In genomic region chr9:95981741-95982390, GRCh38 we compare ENCODE assay signal across 12 cellular contexts.
DNase-seq lines count a peak whose midpoint lies in the region; ATAC-seq and TF ChIP-seq lines count a peak whose summit lies in the region.
"Had no signal": no experiment of that assay in that cellular context is flagged by ENCODE, and none has a peak within 500 bp of the region (broad histone marks: within the 10 kb centered on the region; RNA-seq: fewer than 3 reads in every experiment).

No MANE protein-coding gene starts in this region.

- no peaks in the 10 kb centered on the region for H3K9me3 ChIP-seq in mucosa of descending colon
- H3K9me3 ChIP-seq in mesenchymal stem cell (ENCODE audit: control insufficient read depth, low read length), result no peaks in the 10 kb centered on the region
- H3K9me3 ChIP-seq: left lung, spleen had no signal

- H3K4ac ChIP-seq in mesenchymal stem cell (ENCODE audit: low read depth in 1 of 2, low read length in 2 of 2), result no peak overlapping the region

- peak; percentile 44 for ATAC-seq in mucosa of descending colon
- ATAC-seq in esophagus mucosa, result no peak
- ATAC-seq: left lung had no signal

- no peak overlapping the region for H2AFZ ChIP-seq in mesenchymal stem cell (ENCODE audit: low read depth, low read length)

- H3K4me3 ChIP-seq in mucosa of descending colon (no peak overlapping the region), mesenchymal stem cell (ENCODE audit: insufficient read depth in 1 of 2, low read depth in 1 of 2, low read length in 2 of 2) (no peak overlapping the region)
- H3K4me3 ChIP-seq: left lung, spleen had no signal

- no peaks in the 10 kb centered on the region for H3K36me3 ChIP-seq in mucosa of descending colon (ENCODE audit: low read depth)
- H3K36me3 ChIP-seq in mesenchymal stem cell (ENCODE audit: control insufficient read depth in 1 of 2, insufficient read depth in 2 of 2, low read depth in 1 of 2, low read length in 2 of 2), result peaks cover 0 to 42% of the 10 kb centered on the region in 2 experiments
- H3K36me3 ChIP-seq: brain microvascular endothelial cell had no signal

- H2BK5ac ChIP-seq in mesenchymal stem cell (ENCODE audit: low read depth, low read length, poor library complexity, severe bottlenecking), result no peak overlapping the region

- peaks cover 1% of the 10 kb centered on the region for H3K79me1 ChIP-seq in mesenchymal stem cell (replicated peaks; ENCODE audit: low read length, poor library complexity, severe bottlenecking)

- H3K4me2 ChIP-seq in mesenchymal stem cell (ENCODE audit: low read length, poor library complexity, severe bottlenecking), result no peak overlapping the region

- H3K14ac ChIP-seq in mesenchymal stem cell (ENCODE audit: low read length in 2 of 2), result no peak overlapping the region

- H3K27me3 ChIP-seq in mesenchymal stem cell (ENCODE audit: control insufficient read depth in 1 of 2, insufficient read depth in 1 of 2, low read length in 2 of 2), result no peaks in the 10 kb centered on the region
- H3K27me3 ChIP-seq: brain microvascular endothelial cell, left lung, spleen had no signal

- no peak overlapping the region for H4K8ac ChIP-seq in mesenchymal stem cell (ENCODE audit: low read length)

- H3K23ac ChIP-seq in mesenchymal stem cell (ENCODE audit: low read length in 2 of 2), result no peak overlapping the region

- H3K4me1 ChIP-seq in mucosa of descending colon (ENCODE audit: low read depth) (no peaks in the 10 kb centered on the region), mesenchymal stem cell (ENCODE audit: control insufficient read depth, insufficient read depth, low read depth, low read length) (no peaks in the 10 kb centered on the region)

- H2BK120ac ChIP-seq in mesenchymal stem cell (ENCODE audit: low read depth, low read length), result no peak overlapping the region

- no peak overlapping the region for H4K91ac ChIP-seq in mesenchymal stem cell (ENCODE audit: low read length)

- H3K27ac ChIP-seq in mesenchymal stem cell (ENCODE audit: low read length, poor library complexity, severe bottlenecking), result no peak overlapping the region
- H3K27ac ChIP-seq: brain microvascular endothelial cell, spleen had no signal

- no peak overlapping the region for H2BK12ac ChIP-seq in mesenchymal stem cell (ENCODE audit: low read length in 2 of 2)

- H2AK5ac ChIP-seq in mesenchymal stem cell (ENCODE audit: low read length, severe bottlenecking), result no peak overlapping the region

- H3K18ac ChIP-seq in mesenchymal stem cell (ENCODE audit: low read depth in 1 of 2, low read length in 2 of 2), result no peak overlapping the region

- no peak overlapping the region for H3K9ac ChIP-seq in mesenchymal stem cell (ENCODE audit: low read length)

- no peak overlapping the region for H2BK15ac ChIP-seq in mesenchymal stem cell (ENCODE audit: low read depth, poor library complexity, severe bottlenecking)

- WGBS in mesenchymal stem cell, result 79% methylated on average over 4 of the region's 5 CpGs

- DNase-seq in COR-L47 (lab: John Stamatoyannopoulos, UW) (peak; percentile 58), LHCN-M2 (ENCODE audit: low read depth) (peak; percentile 95), SHP77 (lab: John Stamatoyannopoulos, UW) (peak; percentile 21 to 25), mucosa of descending colon (no peak), mesenchymal stem cell (no peak), iPS-NIHi11 (ENCODE audit: low spot score) (no peak)
- DNase-seq in stimulated activated CD4-positive, alpha-beta T cell treated with anti-CD3 and anti-CD28 coated beads, Interleukin-2, amount 100 ng/mL, for 24 hours, result no peak
- DNase-seq: brain microvascular endothelial cell; left lung; spleen; stimulated activated naive CD4-positive, alpha-beta T cell treated with Interleukin-2 at 50 U/mL for 16 hours had no signal

- intact Hi-C loops in mucosa of descending colon (cut with DNase I, micrococcal nuclease), result no loop called here

- TF ChIP-seq CTCF in mucosa of descending colon (IDR thresholded peaks at IDR 0.05), result no peak

Comparison
In these comparisons a context has a peak if more than half of its experiments do, and no peak if none do; other contexts are left out.
1. DNase-seq: peak in COR-L47 (single experiment), LHCN-M2 (single experiment) and SHP77 (2 of 2); none in mucosa of descending colon (0 of 3), mesenchymal stem cell (single experiment), iPS-NIHi11 (single experiment) and stimulated activated CD4-positive, alpha-beta T cell treated with anti-CD3 and anti-CD28 coated beads, Interleukin-2, amount 100 ng/mL, for 24 hours (0 of 2).